ENCODE assay signal across 1 cellular context in genomic region chr3:40524571-40525285, GRCh38.
TF ChIP-seq lines count a peak whose summit lies in the region.

ZNF621 (plus strand) TSS chr3:40524960; CDS start chr3:40525841, 881 bp downstream.

TF ChIP-seq in K562, 482 proteins besides CTCF, POLR2A, EP300 and RAD21 (continued from another document and continues in another):
- TF ChIP-seq ARID4B (CRISPR knock-in tag; IDR thresholded peaks at IDR 0.05), result peak; percentile 82
- TF ChIP-seq ETV6 (IDR thresholded peaks at IDR 0.05; ENCODE audit: borderline replicate concordance in 1 of 2, low read depth in 2 of 2, low read length in 1 of 2), result no peak
- TF ChIP-seq ETV6 (CRISPR knock-in tag; IDR thresholded peaks at IDR 0.05; ENCODE audit: borderline replicate concordance), result no peak
- peak; percentile 45; the same call in 1 of the 2 replicates for TF ChIP-seq HDAC8 (tag; IDR thresholded peaks at IDR 0.05)
- TF ChIP-seq ZNF436 (CRISPR knock-in tag; IDR thresholded peaks at IDR 0.05), result no peak
- no peak; the same call in 1 of the 2 replicates for TF ChIP-seq FOXK1 (CRISPR knock-in tag; IDR thresholded peaks at IDR 0.05; ENCODE audit: borderline replicate concordance)
- peak; percentile 14; the same call in 1 of the 2 replicates for TF ChIP-seq HIVEP1 (CRISPR knock-in tag; IDR thresholded peaks at IDR 0.05)
- peak; percentile 76; the same call in 1 of the 2 replicates for TF ChIP-seq HBP1 (CRISPR knock-in tag; IDR thresholded peaks at IDR 0.05)
- 0 out of 2 replicates have a peak, but pooled peaks have one; percentile 61 for TF ChIP-seq THRB (CRISPR knock-in tag; conservative IDR thresholded peaks at IDR 0.05)
- no peak for TF ChIP-seq STAT6 (CRISPR knock-in tag; IDR thresholded peaks at IDR 0.05)
- no peak for TF ChIP-seq IRF2 (CRISPR knock-in tag; IDR thresholded peaks at IDR 0.05)
- TF ChIP-seq BRD4 (IDR thresholded peaks at IDR 0.05), result peak; percentile 95
- peak; percentile 94; the same call in 1 of the 2 replicates for TF ChIP-seq E2F5 (CRISPR knock-in tag; IDR thresholded peaks at IDR 0.05)
- TF ChIP-seq ZNF232 (CRISPR knock-in tag; IDR thresholded peaks at IDR 0.05), result 0 out of 2 replicates have a peak, but pooled peaks have one; percentile 62
- TF ChIP-seq ZNF592 (IDR thresholded peaks at IDR 0.05), result peak; percentile 47; the same call in 1 of the 2 replicates
- peak; percentile 76 for TF ChIP-seq GTF2A2 (tag; IDR thresholded peaks at IDR 0.05)
- TF ChIP-seq ZNF79 (CRISPR knock-in tag; IDR thresholded peaks at IDR 0.05; ENCODE audit: low read depth), result no peak
- TF ChIP-seq OTX1 (CRISPR knock-in tag; IDR thresholded peaks at IDR 0.05), result peak; percentile 34; the same call in 1 of the 2 replicates
- peak in 1 of 2 experiments; percentile 76; a peak in 1 of 4 replicates for TF ChIP-seq KDM4B (IDR thresholded peaks at IDR 0.05; ENCODE audit: borderline replicate concordance in 2 of 2, low read depth in 1 of 2)
- 0 out of 2 replicates have a peak, but pooled peaks have one; percentile 1 for TF ChIP-seq NFE2 (IDR thresholded peaks at IDR 0.05; ENCODE audit: low read depth)
- no peak for TF ChIP-seq E4F1 (CRISPR knock-in tag; IDR thresholded peaks at IDR 0.05; ENCODE audit: borderline replicate concordance)
- peak; percentile 21; the same call in 1 of the 2 replicates for TF ChIP-seq ZSCAN32 (CRISPR knock-in tag; IDR thresholded peaks at IDR 0.05)
- TF ChIP-seq GMEB1 (CRISPR knock-in tag; IDR thresholded peaks at IDR 0.05), result no peak
- TF ChIP-seq CEBPG (CRISPR knock-in tag; IDR thresholded peaks at IDR 0.05), result no peak
- TF ChIP-seq CEBPG (tag; conservative IDR thresholded peaks at IDR 0.05 in 1 of 2, IDR thresholded peaks at IDR 0.05 in 1 of 2), result no peak
- peak in 1 of 2 experiments; percentile 40; a peak in 1 of 4 replicates for TF ChIP-seq TRIM24 (IDR thresholded peaks at IDR 0.05)
- TF ChIP-seq ATF1 (CRISPR knock-in tag; IDR thresholded peaks at IDR 0.05), result no peak
- peak; percentile 81 for TF ChIP-seq ATF1 (tag; IDR thresholded peaks at IDR 0.05)
- TF ChIP-seq PRDM10 (IDR thresholded peaks at IDR 0.05; ENCODE audit: partially characterized antibody), result peak; percentile 78
